Comparison of ENCODE assay signal across 8 cellular contexts in genomic region chr6:149235130-149235561, GRCh38.
A peak's percentile ranks its signal among the peaks of the same experiment; 100 is the strongest.
DNase-seq lines count a peak whose midpoint lies in the region; ATAC-seq and TF ChIP-seq lines count a peak whose summit lies in the region.

No MANE protein-coding gene starts in this region.

- TF ChIP-seq CTCF in RWPE2 (IDR thresholded peaks at IDR 0.05; ENCODE audit: poor library complexity, severe bottlenecking): no peak

- ATAC-seq in GM19455 (IDR thresholded peaks at IDR 0.05; ENCODE audit: unreplicated experiment) (peak; percentile 89), HG03457 (IDR thresholded peaks at IDR 0.05; ENCODE audit: unreplicated experiment) (peak; percentile 68), RWPE2 (ENCODE audit: low read depth) (peak; percentile 43)

- no peaks in the 10 kb centered on the region for H3K27me3 ChIP-seq in RWPE2 (ENCODE audit: insufficient read depth, poor library complexity, severe bottlenecking)

- H3K9me3 ChIP-seq in RWPE2 (ENCODE audit: severe bottlenecking): no peaks in the 10 kb centered on the region

- DNase-seq in GDM1 (lab: John Stamatoyannopoulos, UW): peak; percentile 90
- DNase-seq in RWPE2 (ENCODE audit: low spot score): no peak
- DNase-seq in fibroblast of the conjunctiva (ENCODE audit: low read depth): peak; percentile 81
- no peak for DNase-seq in stimulated activated CD8-positive, alpha-beta memory T cell treated with anti-CD3 and anti-CD28 coated beads, Interleukin-4, amount 100 ng/mL, for 48 hours
- no peak for DNase-seq in activated CD4-positive, CD25-positive, alpha-beta regulatory T cell treated with anti-CD3 and anti-CD28 coated beads, Interleukin-2, amount 50 U/mL, for 72 hours
- DNase-seq in NCI-H1436 (lab: John Stamatoyannopoulos, UW): no peak

- no peaks in the 10 kb centered on the region for H3K36me3 ChIP-seq in RWPE2 (ENCODE audit: low read depth)

- peak overlapping the region; percentile 94 for H3K27ac ChIP-seq in RWPE2 (ENCODE audit: poor library complexity, severe bottlenecking)

- H3K4me3 ChIP-seq in RWPE2 (ENCODE audit: severe bottlenecking): no peak overlapping the region

- H3K4me1 ChIP-seq in RWPE2 (ENCODE audit: insufficient read depth, poor library complexity, severe bottlenecking): peaks cover 28% of the 10 kb centered on the region

Comparison
In these comparisons a context has a peak if more than half of its experiments do, and no peak if none do; other contexts are left out.
1. DNase-seq: peak in GDM1 (single experiment) and fibroblast of the conjunctiva (single experiment); none in RWPE2 (single experiment), stimulated activated CD8-positive, alpha-beta memory T cell treated with anti-CD3 and anti-CD28 coated beads, Interleukin-4, amount 100 ng/mL, for 48 hours (single experiment), activated CD4-positive, CD25-positive, alpha-beta regulatory T cell treated with anti-CD3 and anti-CD28 coated beads, Interleukin-2, amount 50 U/mL, for 72 hours (single experiment) and NCI-H1436 (single experiment).
2. Peak in every context shown above with its lines, with median percentiles within 50 percentile points of each other: ATAC-seq.